1 cellular context compared by ENCODE assay signal in genomic region chr13:113631341-113632095, GRCh38.
TF ChIP-seq lines count a peak whose summit lies in the region.

No MANE protein-coding gene starts in this region.

TF ChIP-seq in WTC11, 78 proteins besides CTCF, POLR2A, EP300 and RAD21 (continued from another document):
- TF ChIP-seq, protein P1, sequence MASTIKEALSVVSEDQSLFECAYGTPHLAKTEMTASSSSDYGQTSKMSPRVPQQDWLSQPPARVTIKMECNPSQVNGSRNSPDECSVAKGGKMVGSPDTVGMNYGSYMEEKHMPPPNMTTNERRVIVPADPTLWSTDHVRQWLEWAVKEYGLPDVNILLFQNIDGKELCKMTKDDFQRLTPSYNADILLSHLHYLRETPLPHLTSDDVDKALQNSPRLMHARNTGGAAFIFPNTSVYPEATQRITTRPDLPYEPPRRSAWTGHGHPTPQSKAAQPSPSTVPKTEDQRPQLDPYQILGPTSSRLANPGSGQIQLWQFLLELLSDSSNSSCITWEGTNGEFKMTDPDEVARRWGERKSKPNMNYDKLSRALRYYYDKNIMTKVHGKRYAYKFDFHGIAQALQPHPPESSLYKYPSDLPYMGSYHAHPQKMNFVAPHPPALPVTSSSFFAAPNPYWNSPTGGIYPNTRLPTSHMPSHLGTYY (CRISPR knock-in tag; IDR thresholded peaks at IDR 0.05): no peak
- TF ChIP-seq GABPB1 (CRISPR knock-in tag; IDR thresholded peaks at IDR 0.05) (no peak), E2F4 (CRISPR knock-in tag; IDR thresholded peaks at IDR 0.05; ENCODE audit: borderline replicate concordance, low read depth) (no peak), USF2 (CRISPR knock-in tag; IDR thresholded peaks at IDR 0.05) (no peak), ZNF317 (CRISPR knock-in tag; IDR thresholded peaks at IDR 0.05; ENCODE audit: borderline replicate concordance, low read depth) (no peak)
TF ChIP-seq in WTC11: peak in this region for 0.
